In the genomic region with DNA sequence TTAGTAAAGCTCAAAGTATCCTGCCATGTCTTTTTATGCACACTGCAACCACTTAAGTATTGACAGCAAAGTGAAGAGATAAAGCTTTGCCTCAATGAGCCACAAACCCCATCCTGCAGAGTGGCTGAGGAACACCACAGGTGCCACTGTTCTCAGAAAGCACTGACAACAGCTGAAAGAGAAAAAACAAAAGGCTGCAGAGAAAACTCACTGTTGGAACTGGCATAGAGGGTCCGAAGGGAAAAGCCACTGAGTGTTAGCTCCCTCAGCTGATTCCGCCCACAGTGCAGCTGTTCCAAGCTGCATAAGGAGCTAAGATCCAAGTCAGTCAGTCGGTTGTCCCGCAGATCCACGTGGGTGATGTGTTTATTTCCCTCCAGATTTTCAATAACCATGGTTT, we compare ENCODE assay signal across 19 cellular contexts. TPM values are rescaled to one million over a fixed set of nuclear protein-coding genes. Genes with fewer than 3 reads are reported as not detected.
"Had no signal": no experiment of that assay in that cellular context is flagged by ENCODE, and none has a peak within 500 bp of the region (broad histone marks: within the 10 kb centered on the region; RNA-seq: fewer than 3 reads in every experiment).

No MANE protein-coding gene starts in this region.

- H3K27ac Mint-ChIP-seq: memory B cell; naive thymus-derived CD8-positive, alpha-beta T cell; type B pancreatic cell had no signal

- H3K4me3 Mint-ChIP-seq: memory B cell; naive thymus-derived CD8-positive, alpha-beta T cell; type B pancreatic cell had no signal

- ATAC-seq: activated naive CD4-positive, alpha-beta T cell treated with anti-CD3 and anti-CD28 coated beads, Interleukin-2, amount 50 U/mL, for 72 hours; mucosa of descending colon; naive thymus-derived CD8-positive, alpha-beta T cell had no signal

- H3K27me3 ChIP-seq: cardiac muscle cell, stomach, testis had no signal

- H3K9me3 ChIP-seq: mucosa of descending colon, stomach, testis had no signal

- H3K27me3 Mint-ChIP-seq: memory B cell; naive thymus-derived CD8-positive, alpha-beta T cell; type B pancreatic cell had no signal

- H3K4me1 Mint-ChIP-seq: memory B cell; naive thymus-derived CD8-positive, alpha-beta T cell had no signal

- H3K9me3 Mint-ChIP-seq: activated naive CD4-positive, alpha-beta T cell treated with anti-CD3 and anti-CD28 coated beads, Interleukin-2, amount 50 U/mL, for 72 hours; memory B cell; naive thymus-derived CD8-positive, alpha-beta T cell; type B pancreatic cell had no signal

- DNase-seq: activated CD4-positive, alpha-beta T cell treated with anti-CD3 and anti-CD28 coated beads for 1 hour; activated CD4-positive, alpha-beta T cell treated with anti-CD3 and anti-CD28 coated beads, Interleukin-2, amount 50 U/mL, for 48 hours; activated CD8-positive, alpha-beta memory T cell treated with anti-CD3 and anti-CD28 coated beads, Interleukin-2, amount 50 U/mL, for 4 hours; activated gamma-delta T cell; amniotic stem cell; foreskin fibroblast; mucosa of descending colon; naive thymus-derived CD8-positive, alpha-beta T cell; stimulated activated CD4-positive, alpha-beta T cell treated with anti-CD3 and anti-CD28 coated beads, Interleukin-2, amount 100 ng/mL, for 24 hours; stomach; testis had no signal

- H3K27ac ChIP-seq: cardiac muscle cell, epithelial cell of prostate, stomach, testis, VCaP had no signal

- H3K4me1 ChIP-seq: stomach, testis had no signal

- H3K4me3 ChIP-seq: cardiac muscle cell, mucosa of descending colon, stomach, testis had no signal

RNA-seq across cellular contexts. Expression of a gene that starts 50.3 kb away (rescaled TPM):
- total RNA-seq: activated naive CD4-positive, alpha-beta T cell treated with anti-CD3 and anti-CD28 coated beads, Interleukin-2, amount 50 U/mL, for 72 hours; cardiac muscle cell; naive thymus-derived CD8-positive, alpha-beta T cell; posterior vena cava; skeletal muscle tissue had no signal
